20 cellular contexts compared by ENCODE assay signal in the genomic region with DNA sequence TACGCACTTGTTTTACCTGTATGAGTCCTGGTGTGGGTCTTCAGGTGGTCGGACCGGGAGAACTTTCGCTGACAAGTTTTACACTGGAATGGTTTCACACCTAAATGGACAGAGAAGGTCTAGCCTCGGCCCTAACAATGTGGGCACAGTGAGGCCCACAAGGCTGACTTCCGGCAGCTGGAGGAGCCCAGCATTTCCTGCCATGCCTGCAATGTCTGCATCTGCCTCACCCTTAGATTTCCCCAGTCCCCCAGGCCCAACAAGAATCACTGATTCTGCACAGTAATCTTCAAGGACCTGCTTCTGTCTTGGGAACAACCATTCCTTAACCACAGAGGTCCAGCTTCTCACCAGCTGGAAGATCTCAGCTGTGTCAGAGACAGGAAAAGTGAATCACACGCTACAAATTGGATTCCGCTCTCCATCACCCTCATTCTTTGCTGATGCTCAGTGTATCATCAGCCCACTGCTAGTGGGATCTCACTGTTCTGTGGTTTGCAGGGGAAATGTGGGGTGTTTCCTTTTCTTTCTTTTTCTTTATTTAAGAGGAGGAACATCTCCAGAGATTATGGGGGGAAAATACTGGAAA. TPM values are rescaled to one million over a fixed set of nuclear protein-coding genes. Genes with fewer than 3 reads are reported as not detected.
DNase-seq lines count a peak whose midpoint lies in the region; ATAC-seq, FAIRE-seq and TF ChIP-seq lines count a peak whose summit lies in the region.
"Had no signal": no experiment of that assay in that cellular context is flagged by ENCODE, and none has a peak within 500 bp of the region (broad histone marks: within the 10 kb centered on the region; RNA-seq: fewer than 3 reads in every experiment).

No MANE protein-coding gene starts in this region.

- H3F3A ChIP-seq in SK-N-SH (replicated peaks; ENCODE audit: insufficient read depth) = no peaks in the 10 kb centered on the region

- H4K20me1 ChIP-seq in SK-N-SH (ENCODE audit: insufficient read depth) = no peaks in the 10 kb centered on the region

- FAIRE-seq in H54 (lab: Jason Lieb, UNC) = no peak

- no peak for TF ChIP-seq POLR2A in H54 (IDR thresholded peaks at IDR 0.05; ENCODE audit: low read depth, low read length)

- WGBS in SK-N-SH (ENCODE audit: low lambda C conversion rate) = 71% methylated on average over 8 of the region's 8 CpGs

- peaks cover 0 to 67% of the 10 kb centered on the region in 2 experiments; a peak in 2 of 4 replicates for H3K4me1 ChIP-seq in SK-N-SH (ENCODE audit: control insufficient read depth in 1 of 2, insufficient read depth in 2 of 2, low read depth in 1 of 2, low read length in 1 of 2)
- H3K4me1 ChIP-seq: psoas muscle had no signal

- no peaks in the 10 kb centered on the region for H3K9me3 ChIP-seq in SK-N-SH
- H3K9me3 ChIP-seq: HAP-1, psoas muscle had no signal

- CTCF ChIA-PET in SK-N-SH (lab: Yijun Ruan, JAX) = no interaction called here

- no peaks in the 10 kb centered on the region for H3K9me2 ChIP-seq in SK-N-SH

- TF ChIP-seq CTCF in SK-N-SH (IDR thresholded peaks at IDR 0.05) = no peak
- no peak for TF ChIP-seq CTCF in GM13976 (IDR thresholded peaks at IDR 0.05; ENCODE audit: borderline replicate concordance, control extremely low read depth, extremely low read depth, insufficient read depth, missing control alignments)

- no peaks in the 10 kb centered on the region for H3K79me2 ChIP-seq in SK-N-SH (ENCODE audit: insufficient read depth)

- no peak for ATAC-seq in GM18873 (IDR thresholded peaks at IDR 0.05; ENCODE audit: low FRiP score, unreplicated experiment)
- ATAC-seq: activated CD4-positive, CD25-positive, alpha-beta regulatory T cell treated with anti-CD3 and anti-CD28 coated beads, Interleukin-2, amount 50 U/mL, for 24 hours; left ventricle myocardium superior; Panc1; psoas muscle had no signal

- in situ Hi-C loops in GM13976 (cut with MboI; ENCODE audit: low sequenced_read_pairs, unreplicated experiment) = no loop called here

- no peak overlapping the region for H3K4me2 ChIP-seq in SK-N-SH
- H3K4me2 ChIP-seq: KMS-11 had no signal

- TF ChIP-seq EP300 in SK-N-SH (IDR thresholded peaks at IDR 0.05; ENCODE audit: borderline replicate concordance in 1 of 2, low read depth in 1 of 2, low read length in 1 of 2) = peak in 1 of 2 experiments; percentile 73; a peak in 1 of 4 replicates

- no peak for TF ChIP-seq RAD21 in SK-N-SH (IDR thresholded peaks at IDR 0.05; ENCODE audit: low read length)

- H2AFZ ChIP-seq in SK-N-SH (ENCODE audit: low read depth) = no peak overlapping the region

- peak; percentile 61 for DNase-seq in AG08395 (ENCODE audit: low spot score)
- DNase-seq in H54 (ENCODE audit: insufficient read length, low spot score) = peak; percentile 47
- DNase-seq in SK-N-SH = no peak
- DNase-seq in iris pigment epithelial cell (ENCODE audit: low read depth) = peak; percentile 28
- DNase-seq in COLO829 (ENCODE audit: low spot score) = no peak
- no peak for DNase-seq in NCI-H2171 (lab: John Stamatoyannopoulos, UW)
- no peak for DNase-seq in GM13976 (ENCODE audit: low spot score)
- DNase-seq: activated CD8-positive, alpha-beta memory T cell treated with anti-CD3 and anti-CD28 coated beads, Interleukin-2, amount 50 U/mL, for 4 hours; activated naive CD4-positive, alpha-beta T cell treated with Interleukin-2 at 50 U/mL for 16 hours; left ventricle myocardium superior; NCI-H187 treated with DMSO at 0.1 percent for 48 hours; NCI-H69; psoas muscle; substantia nigra; T-helper 1 cell had no signal

- H3K36me3 ChIP-seq in SK-N-SH (replicated peaks in 1 of 2; ENCODE audit: control insufficient read depth in 1 of 2, insufficient read depth in 2 of 2, low read length in 1 of 2) = no peaks in the 10 kb centered on the region

- H3K27ac ChIP-seq in SK-N-SH (ENCODE audit: low read depth in 2 of 2, low read length in 1 of 2) = peak overlapping the region in 1 of 2 experiments; percentile 56; a peak in 2 of 4 replicates
- H3K27ac ChIP-seq: KMS-11, psoas muscle had no signal

- no peak overlapping the region for H3K4me3 ChIP-seq in SK-N-SH (ENCODE audit: low read depth in 2 of 2, low read length in 1 of 2)
- H3K4me3 ChIP-seq: HAP-1, psoas muscle had no signal

- no peak overlapping the region for H3K9ac ChIP-seq in SK-N-SH
- H3K9ac ChIP-seq: KMS-11 had no signal

- no peaks in the 10 kb centered on the region; the same call in 1 of the 2 replicates for H3K27me3 ChIP-seq in SK-N-SH (ENCODE audit: insufficient read depth)

- POLR2A ChIA-PET in SK-N-SH (lab: Yijun Ruan, JAX) = no interaction called here

TF ChIP-seq in SK-N-SH, 30 proteins besides CTCF, POLR2A, EP300 and RAD21 (continues in another document):
- no peak for TF ChIP-seq MXI1 (IDR thresholded peaks at IDR 0.05; ENCODE audit: low read depth, low read length)
- TF ChIP-seq MEF2A (IDR thresholded peaks at IDR 0.05; ENCODE audit: borderline replicate concordance, low read depth) = 0 out of 2 replicates have a peak, but pooled peaks have one; percentile 14
- TF ChIP-seq USF1 (IDR thresholded peaks at IDR 0.05; ENCODE audit: borderline replicate concordance, low read depth) = no peak
- no peak for TF ChIP-seq IRF3 (IDR thresholded peaks at IDR 0.05; ENCODE audit: low read depth, low read length)
- no peak for TF ChIP-seq YY1 (IDR thresholded peaks at IDR 0.05; ENCODE audit: low read depth)
- TF ChIP-seq REST (IDR thresholded peaks at IDR 0.05; ENCODE audit: low read depth, low read length) = 0 out of 2 replicates have a peak, but pooled peaks have one; percentile 23
- no peak for TF ChIP-seq EZH2phosphoT487 (IDR thresholded peaks at IDR 0.05; ENCODE audit: borderline replicate concordance, low read depth)
- peak; percentile 48; the same call in 1 of the 2 replicates for TF ChIP-seq POLR2AphosphoS5 (IDR thresholded peaks at IDR 0.05; ENCODE audit: low read depth, low read length)
- TF ChIP-seq JUND (IDR thresholded peaks at IDR 0.05) = peak; percentile 71
- peak; percentile 77; the same call in 1 of the 2 replicates for TF ChIP-seq FOSL2 (IDR thresholded peaks at IDR 0.05; ENCODE audit: borderline replicate concordance, low read depth)
- no peak for TF ChIP-seq FOXJ3 (CRISPR knock-in tag; IDR thresholded peaks at IDR 0.05)
- TF ChIP-seq RFX5 (IDR thresholded peaks at IDR 0.05; ENCODE audit: low read length) = no peak
- no peak for TF ChIP-seq SMC3 (IDR thresholded peaks at IDR 0.05; ENCODE audit: low read depth, low read length)

RNA-seq across cellular contexts. Expression of gene WT1, which starts 43.3 kb away (rescaled TPM):
- 0.15 and 0.49 TPM in 2 replicates for polyA plus RNA-seq in SK-N-SH (2012; rRNA removed)
- 0.20 and 0.21 TPM in 2 replicates for polyA plus RNA-seq in SK-N-SH (2012; cell fraction: cytosol; rRNA removed)
- polyA plus RNA-seq in SK-N-SH (2012; cell fraction: nucleus; rRNA removed) = 0.31 and 0.61 TPM in 2 replicates

Comparison
In these comparisons a context has a peak if more than half of its experiments do, and no peak if none do; other contexts are left out.
1. DNase-seq: peak in AG08395 (single experiment), H54 (single experiment) and iris pigment epithelial cell (single experiment); none in SK-N-SH (single experiment), COLO829 (single experiment), NCI-H2171 (single experiment) and GM13976 (single experiment).